ENCODE assay signal across 1 cellular context in the genomic region with DNA sequence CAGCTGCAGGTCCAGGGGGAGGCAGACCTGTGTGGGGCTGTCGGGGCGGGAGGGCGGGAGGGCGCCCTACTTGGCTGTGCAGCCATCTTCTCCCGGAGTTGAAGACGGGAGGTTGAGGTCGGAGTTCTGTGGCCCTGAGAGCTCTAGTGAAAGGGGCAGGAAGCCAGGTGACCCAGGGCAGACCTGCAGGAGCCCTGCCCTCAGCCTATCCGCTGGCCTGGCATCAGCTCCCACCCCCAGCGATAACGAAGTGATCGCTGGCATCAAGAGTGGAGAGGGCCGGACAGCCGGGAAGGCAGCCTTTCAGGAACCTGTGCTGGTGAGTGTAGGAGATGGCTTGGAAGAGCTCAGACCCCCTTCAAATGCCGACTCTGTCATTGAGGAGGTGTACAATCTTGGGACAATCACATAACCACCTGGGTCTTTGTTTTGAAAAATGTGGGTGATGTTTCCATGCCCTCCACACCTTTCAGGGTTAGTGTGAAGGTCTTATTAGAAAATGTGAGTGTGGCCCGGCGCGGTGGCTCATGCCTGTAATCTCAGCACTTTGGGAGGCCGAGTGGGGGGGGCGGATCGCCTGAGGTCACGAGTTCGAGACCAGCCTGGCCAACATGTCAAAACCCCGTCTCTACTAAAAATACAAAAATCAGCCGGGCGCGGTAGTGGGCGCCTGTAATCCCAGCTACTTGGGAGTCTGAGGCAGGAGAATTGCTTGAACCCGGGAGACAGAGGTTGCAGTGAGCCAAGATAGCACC.
TF ChIP-seq lines count a peak whose summit lies in the region.

No MANE protein-coding gene starts in this region.

TF ChIP-seq in HepG2, 621 proteins besides CTCF, POLR2A, EP300 and RAD21:
- TF ChIP-seq TAF15 (IDR thresholded peaks at IDR 0.05; ENCODE audit: low read depth, low read length, poor library complexity, severe bottlenecking) (peak; percentile 9), NFATC3 (CRISPR knock-in tag; IDR thresholded peaks at IDR 0.05) (no peak)
TF ChIP-seq in HepG2: peak in this region for 1.
